ENCODE assay signal across 27 cellular contexts in the genomic region with DNA sequence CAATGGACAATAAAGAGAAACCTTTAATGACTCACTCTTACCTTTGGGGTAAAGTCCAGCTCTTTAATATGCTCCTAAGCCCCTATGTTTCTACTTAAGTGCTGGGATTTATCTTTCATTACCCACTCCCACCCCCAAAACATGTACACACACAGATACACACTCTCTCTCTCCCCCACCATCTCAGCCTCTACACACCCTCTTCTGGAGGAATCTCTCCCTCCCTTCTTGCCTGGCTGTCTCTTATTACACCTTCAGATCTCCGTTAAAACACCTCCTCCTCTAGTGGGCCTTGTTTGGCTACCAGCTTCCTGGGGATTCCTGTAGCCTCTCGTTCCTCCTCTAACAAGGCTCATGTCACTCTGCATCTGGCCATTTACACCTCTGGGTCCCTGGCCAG. TPM values are rescaled to one million over a fixed set of nuclear protein-coding genes. Genes with fewer than 3 reads are reported as not detected.
"Had no signal": no experiment of that assay in that cellular context is flagged by ENCODE, and none has a peak within 500 bp of the region (broad histone marks: within the 10 kb centered on the region; RNA-seq: fewer than 3 reads in every experiment).

No MANE protein-coding gene starts in this region.

- H3K4me3 Mint-ChIP-seq: naive thymus-derived CD4-positive, alpha-beta T cell; stimulated activated memory B cell treated with anti-CD40 and anti-IgM and Interleukin-4, amounts not matched to agents 10 μg/mL and 1 μg/mL and 100 μg/mL, for 72 hours; stimulated activated naive CD8-positive, alpha-beta T cell treated with anti-CD3 and anti-CD28 coated beads, Interleukin-15, Interleukin-2, amounts not matched to agents 100 ng/mL and 50 ng/mL, for 24 hours had no signal

- H3K27me3 Mint-ChIP-seq: stimulated activated memory B cell treated with anti-CD40 and anti-IgM and Interleukin-4, amounts not matched to agents 10 μg/mL and 1 μg/mL and 100 μg/mL, for 72 hours; stimulated activated naive CD8-positive, alpha-beta T cell treated with anti-CD3 and anti-CD28 coated beads, Interleukin-15, Interleukin-2, amounts not matched to agents 100 ng/mL and 50 ng/mL, for 24 hours had no signal

- ATAC-seq: heart right ventricle; left lobe of liver; naive thymus-derived CD4-positive, alpha-beta T cell; pancreas; right lobe of liver; stimulated activated memory B cell treated with anti-CD40 and anti-IgM and Interleukin-4, amounts not matched to agents 10 μg/mL and 1 μg/mL and 100 μg/mL, for 72 hours; upper lobe of right lung had no signal

- H3K4me1 Mint-ChIP-seq: stimulated activated memory B cell treated with anti-CD40 and anti-IgM and Interleukin-4, amounts not matched to agents 10 μg/mL and 1 μg/mL and 100 μg/mL, for 72 hours had no signal

- H3K9me3 Mint-ChIP-seq: stimulated activated memory B cell treated with anti-CD40 and anti-IgM and Interleukin-4, amounts not matched to agents 10 μg/mL and 1 μg/mL and 100 μg/mL, for 72 hours; stimulated activated naive CD8-positive, alpha-beta T cell treated with anti-CD3 and anti-CD28 coated beads, Interleukin-15, Interleukin-2, amounts not matched to agents 100 ng/mL and 50 ng/mL, for 24 hours had no signal

- DNase-seq: effector CD4-positive, alpha-beta T cell; foreskin melanocyte; heart right ventricle; hypothalamus; kidney glomerular epithelial cell; mammary epithelial cell; naive thymus-derived CD4-positive, alpha-beta T cell; nucleus accumbens; pancreas; retina; right lobe of liver; stimulated activated CD4-positive, alpha-beta T cell treated with anti-CD3 and anti-CD28 coated beads, Interleukin-4, amount 100 ng/mL, for 1 hour; stimulated activated CD8-positive, alpha-beta memory T cell treated with anti-CD3 and anti-CD28 coated beads, Interleukin-4, amount 100 ng/mL, for 48 hours; tibial artery; upper lobe of right lung had no signal

- H3K36me3 Mint-ChIP-seq: naive thymus-derived CD4-positive, alpha-beta T cell had no signal

- H3K27ac Mint-ChIP-seq: stimulated activated memory B cell treated with anti-CD40 and anti-IgM and Interleukin-4, amounts not matched to agents 10 μg/mL and 1 μg/mL and 100 μg/mL, for 72 hours; stimulated activated naive CD8-positive, alpha-beta T cell treated with anti-CD3 and anti-CD28 coated beads, Interleukin-15, Interleukin-2, amounts not matched to agents 100 ng/mL and 50 ng/mL, for 24 hours had no signal

RNA-seq across cellular contexts. Expression of gene GPRIN1, which starts 6.9 kb away (rescaled TPM):
- polyA plus RNA-seq: naive thymus-derived CD4-positive, alpha-beta T cell had no signal

RNA-seq across cellular contexts. Expression of gene SNCB, which starts 27.2 kb away (rescaled TPM):
- total RNA-seq: left lobe of liver; lower leg skin; mesenteric fat pad; mononuclear cell; naive thymus-derived CD4-positive, alpha-beta T cell; prostate gland; right lobe of liver; upper lobe of right lung; vagina had no signal
- polyA plus RNA-seq: esophagus; heart right ventricle; naive thymus-derived CD4-positive, alpha-beta T cell had no signal

RNA-seq across cellular contexts. Expression of gene EIF4E1B, which starts 27.4 kb away (rescaled TPM):
- total RNA-seq: dermis microvascular lymphatic vessel endothelial cell; heart right ventricle; left lobe of liver; lower leg skin; mammary epithelial cell; mesenteric fat pad; naive thymus-derived CD4-positive, alpha-beta T cell; right lobe of liver; temporal lobe; upper lobe of right lung; vagina had no signal
- polyA plus RNA-seq: esophagus; heart right ventricle; mammary epithelial cell; naive thymus-derived CD4-positive, alpha-beta T cell had no signal

RNA-seq across cellular contexts. Expression of gene CDHR2, which starts 53.9 kb away (rescaled TPM):
- total RNA-seq: glomerular endothelial cell, vagina had no signal
- polyA plus RNA-seq: naive thymus-derived CD4-positive, alpha-beta T cell had no signal
